8 cellular contexts compared by ENCODE assay signal in the genomic region with DNA sequence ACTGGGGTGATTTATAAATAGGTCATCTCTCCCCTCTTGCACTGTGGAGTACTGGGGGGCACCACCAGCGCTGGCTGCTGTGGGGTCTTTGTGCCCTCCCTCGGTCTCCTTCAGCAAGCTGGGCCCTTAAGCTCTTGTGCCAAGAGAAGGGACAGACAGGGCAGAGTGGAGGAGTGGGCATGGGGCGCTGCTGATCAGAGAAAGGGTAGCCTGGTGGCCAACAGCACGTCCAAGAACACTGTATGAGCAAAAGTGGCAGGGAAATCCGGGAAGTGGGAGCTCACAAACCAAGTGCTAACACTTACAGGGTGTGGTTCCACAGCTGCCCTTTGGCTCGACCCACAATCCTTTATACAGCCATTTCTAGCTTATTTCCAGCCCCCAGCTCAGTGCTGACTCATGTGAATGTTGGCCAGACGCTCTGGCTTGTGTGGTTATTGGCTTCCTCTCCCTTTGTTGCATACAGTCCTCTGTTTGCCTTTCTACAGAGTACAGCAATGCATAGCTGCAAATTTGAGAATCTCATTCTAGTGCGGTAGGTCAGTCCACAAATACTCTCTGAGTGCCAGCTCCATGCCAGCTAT.
A peak's percentile ranks its signal among the peaks of the same experiment; 100 is the strongest.
DNase-seq lines count a peak whose midpoint lies in the region; ATAC-seq, FAIRE-seq and TF ChIP-seq lines count a peak whose summit lies in the region.
"Had no signal": no experiment of that assay in that cellular context is flagged by ENCODE, and none has a peak within 500 bp of the region (broad histone marks: within the 10 kb centered on the region; RNA-seq: fewer than 3 reads in every experiment).

No MANE protein-coding gene starts in this region.

- no peak overlapping the region for H4K8ac ChIP-seq in IMR-90 (ENCODE audit: low read depth in 2 of 2, low read length in 2 of 2)

- no peaks in the 10 kb centered on the region for H3K36me3 ChIP-seq in IMR-90 (ENCODE audit: control insufficient read depth, insufficient read depth, low read length)
- no peaks in the 10 kb centered on the region for H3K36me3 ChIP-seq in small intestine (ENCODE audit: control insufficient read depth in 2 of 2, insufficient read depth in 2 of 2, low read length in 2 of 2)

- in situ Hi-C loops in IMR-90 (cut with MboI; ENCODE audit: low sequenced_read_pairs) = no loop called here

- no peak overlapping the region for H3K56ac ChIP-seq in IMR-90 (ENCODE audit: extremely low read depth, insufficient read depth, low read length)

- H3K4me1 ChIP-seq in IMR-90 (ENCODE audit: control insufficient read depth, insufficient read depth, low read length) (no peaks in the 10 kb centered on the region), small intestine (ENCODE audit: control insufficient read depth in 2 of 2, insufficient read depth in 1 of 2, low read depth in 1 of 2, low read length in 1 of 2) (no peaks in the 10 kb centered on the region)

- TF ChIP-seq CTCF in IMR-90 (conservative IDR thresholded peaks at IDR 0.05; ENCODE audit: low read depth, low read length) = no peak
- TF ChIP-seq CTCF in foreskin fibroblast (IDR thresholded peaks at IDR 0.05; ENCODE audit: low read depth, low read length) = no peak

- H2AFZ ChIP-seq in IMR-90 (replicated peaks; ENCODE audit: low read length, poor library complexity) = no peak overlapping the region

- no peak overlapping the region for H3K23ac ChIP-seq in IMR-90 (ENCODE audit: low read depth, low read length)

- H4K5ac ChIP-seq in IMR-90 (ENCODE audit: low read depth, low read length) = no peak overlapping the region

- no peak overlapping the region for H2AK5ac ChIP-seq in IMR-90 (ENCODE audit: low read depth, low read length)

- DNase-seq in IMR-90 = peak; percentile 36
- peak; percentile 65 for DNase-seq in RPMI8226
- peak; percentile 35 to 92 for DNase-seq in foreskin fibroblast
- DNase-seq in small intestine = peak; percentile 8
- DNase-seq in NCI-H774 (lab: John Stamatoyannopoulos, UW) = no peak
- no peak for DNase-seq in NCI-H146 (lab: John Stamatoyannopoulos, UW)

- dilution Hi-C loops in IMR-90 (cut with HindIII; ENCODE audit: low sequenced_read_pairs, unreplicated experiment) = no loop called here

- no peak overlapping the region for H3K18ac ChIP-seq in IMR-90 (ENCODE audit: low read depth, low read length)

- H3K9me3 ChIP-seq in IMR-90 (ENCODE audit: control insufficient read depth, insufficient read depth, low read length) (no peaks in the 10 kb centered on the region; the same call in 1 of the 2 replicates), small intestine (ENCODE audit: control insufficient read depth, low read depth) (no peaks in the 10 kb centered on the region)

- CTCF ChIA-PET in IMR-90 (lab: Yijun Ruan, JAX) = no interaction called here

- WGBS in IMR-90 (ENCODE audit: extremely low coverage in 2 of 2, insufficient read length in 1 of 2), 2 experiments = 26% methylated on average over 4 of the region's 8 CpGs; no CpG with 5 or more reads in 1 of the 2 experiments
- WGBS in small intestine, 3 donors = 41 to 58% (median 51%) methylated on average over 8 of the region's 8 CpGs

- H3K9ac ChIP-seq in IMR-90 (ENCODE audit: low read depth, low read length) = no peak overlapping the region

- no peaks in the 10 kb centered on the region for H4K20me1 ChIP-seq in IMR-90 (ENCODE audit: insufficient read depth, low read length)

- H2AK9ac ChIP-seq in IMR-90 (replicated peaks; ENCODE audit: low read depth, low read length, poor library complexity) = no peak overlapping the region

- POLR2A ChIA-PET in IMR-90 (lab: Charles Lee; ENCODE audit: unreplicated experiment) = no interaction called here

- H2BK120ac ChIP-seq in IMR-90 (ENCODE audit: low read depth, low read length) = no peak overlapping the region

- no peaks in the 10 kb centered on the region for H3K9me1 ChIP-seq in IMR-90 (ENCODE audit: insufficient read depth, low read length)

- intact Hi-C loops in IMR-90 (cut with micrococcal nuclease) = no loop called here

- TF ChIP-seq RAD21 in IMR-90 (IDR thresholded peaks at IDR 0.05; ENCODE audit: low read length) = no peak

- no peak overlapping the region for H3K4me2 ChIP-seq in IMR-90 (ENCODE audit: low read depth, low read length)

- no peak overlapping the region for H4K91ac ChIP-seq in IMR-90 (ENCODE audit: insufficient read depth, low read depth, low read length)

- no TSS peak for BruUV-seq in IMR-90 (replicated peaks; lab: Mats Ljungman, UMichigan)

- no peak overlapping the region for H3K27ac ChIP-seq in IMR-90 (ENCODE audit: insufficient read depth, low read length)
- peak overlapping the region in 1 of 2 donors; percentile 14 for H3K27ac ChIP-seq in small intestine (ENCODE audit: low read depth in 1 of 2, low read length in 1 of 2)

- H3K4me3 ChIP-seq in IMR-90 (ENCODE audit: insufficient read depth, low read depth, low read length) (no peak overlapping the region), foreskin fibroblast (ENCODE audit: low read depth in 1 of 2, low read length in 2 of 2) (no peak overlapping the region), small intestine (ENCODE audit: low read depth in 1 of 2, low read length in 2 of 2) (no peak overlapping the region)

- H2BK5ac ChIP-seq in IMR-90 (ENCODE audit: low read depth, low read length, poor library complexity, severe bottlenecking) = no peak overlapping the region

- FAIRE-seq in small intestine (lab: Jason Lieb, UNC) = no peak
- FAIRE-seq: GM19239 had no signal

- H3K79me1 ChIP-seq in IMR-90 (ENCODE audit: low read depth in 1 of 2, low read length in 2 of 2) = no peaks in the 10 kb centered on the region

- no peak overlapping the region for H3K14ac ChIP-seq in IMR-90 (replicated peaks; ENCODE audit: low read depth, low read length)

- H3K27me3 ChIP-seq in IMR-90 (ENCODE audit: control insufficient read depth, insufficient read depth, low read length) (no peaks in the 10 kb centered on the region), small intestine (ENCODE audit: control insufficient read depth in 2 of 2, insufficient read depth in 2 of 2, low read length in 2 of 2) (no peaks in the 10 kb centered on the region)

- no peak for TF ChIP-seq POLR2A in IMR-90 (IDR thresholded peaks at IDR 0.05; ENCODE audit: low read depth, low read length)

- H2BK20ac ChIP-seq in IMR-90 (ENCODE audit: low read depth, low read length) = no peak overlapping the region

- ATAC-seq in IMR-90 (ENCODE audit: low read depth) (peak; percentile 70), HG03442 (IDR thresholded peaks at IDR 0.05; ENCODE audit: unreplicated experiment) (no peak)

- H3K4ac ChIP-seq in IMR-90 (ENCODE audit: low read depth, low read length) = no peak overlapping the region

- H2BK15ac ChIP-seq in IMR-90 (ENCODE audit: low read depth, low read length) = no peak overlapping the region

TF ChIP-seq in IMR-90, 13 proteins besides CTCF, POLR2A, EP300 and RAD21:
- TF ChIP-seq USF2 (IDR thresholded peaks at IDR 0.05; ENCODE audit: low read depth, low read length) (no peak), RCOR1 (IDR thresholded peaks at IDR 0.05; ENCODE audit: insufficient replicate concordance, low read length) (no peak), SMC3 (IDR thresholded peaks at IDR 0.05; ENCODE audit: low read depth, low read length) (no peak), CEBPB (IDR thresholded peaks at IDR 0.05; ENCODE audit: low read depth, low read length) (no peak), MAFK (IDR thresholded peaks at IDR 0.05; ENCODE audit: low read depth, low read length) (no peak), MAZ (IDR thresholded peaks at IDR 0.05; ENCODE audit: borderline replicate concordance, low read depth, low read length) (no peak), MXI1 (IDR thresholded peaks at IDR 0.05; ENCODE audit: borderline replicate concordance, low read depth, low read length) (no peak), BHLHE40 (IDR thresholded peaks at IDR 0.05; ENCODE audit: low read depth, low read length) (no peak), FOS (IDR thresholded peaks at IDR 0.05; ENCODE audit: low read depth, low read length) (no peak), NFE2L2 (IDR thresholded peaks at IDR 0.05; ENCODE audit: low read depth, low read length) (no peak), RFX5 (IDR thresholded peaks at IDR 0.05; ENCODE audit: low read depth, low read length) (no peak), CHD1 (IDR thresholded peaks at IDR 0.05; ENCODE audit: low read depth, low read length) (no peak), ELK1 (IDR thresholded peaks at IDR 0.05; ENCODE audit: borderline replicate concordance, low read depth, low read length) (no peak)
TF ChIP-seq in IMR-90: peak in this region for 0.

Comparison
In these comparisons a context has a peak if more than half of its experiments do, and no peak if none do; other contexts are left out.
1. DNase-seq: peak in IMR-90 (single experiment), RPMI8226 (single experiment), foreskin fibroblast (2 of 2) and small intestine (single experiment); none in NCI-H774 (single experiment) and NCI-H146 (single experiment).